ENCODE assay signal across 1 cellular context in genomic region chr2:231198291-231199173, GRCh38.
TF ChIP-seq lines count a peak whose summit lies in the region.

Gene ARMC9, plus strand, starts transcription at chr2:231198631. Its CDS starts 7,608 bp downstream, at chr2:231206239.

TF ChIP-seq in K562, 482 proteins besides CTCF, POLR2A, EP300 and RAD21 (continued from another document):
- TF ChIP-seq HMG20A (CRISPR knock-in tag; conservative IDR thresholded peaks at IDR 0.05): no peak
- no peak for TF ChIP-seq CBX1 (IDR thresholded peaks at IDR 0.05; ENCODE audit: low read depth)
- peak; percentile 66 for TF ChIP-seq NFYB (IDR thresholded peaks at IDR 0.05; ENCODE audit: extremely low read depth, insufficient read length)
